Comparison of ENCODE assay signal across 8 cellular contexts in the genomic region with DNA sequence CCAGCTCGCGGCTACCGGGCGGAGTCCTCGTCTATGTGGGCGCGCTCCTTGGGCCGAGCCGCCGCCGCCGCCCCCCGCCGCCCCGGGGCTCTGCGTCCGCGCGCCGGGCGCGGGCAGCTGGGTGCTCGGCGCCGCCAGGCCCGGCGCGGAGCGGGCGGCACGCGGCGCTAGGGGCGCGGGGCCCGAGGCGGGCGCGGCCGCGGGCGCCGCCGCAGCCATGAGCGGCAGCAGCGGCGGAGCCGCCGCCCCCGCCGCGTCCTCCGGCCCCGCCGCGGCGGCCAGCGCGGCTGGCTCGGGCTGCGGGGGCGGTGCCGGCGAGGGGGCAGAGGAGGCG. TPM values are rescaled to one million over a fixed set of nuclear protein-coding genes. Genes with fewer than 3 reads are reported as not detected.
DNase-seq lines count a peak whose midpoint lies in the region; ATAC-seq and TF ChIP-seq lines count a peak whose summit lies in the region.

No MANE protein-coding gene starts in this region.

- no peak overlapping the region for H3K4me3 Mint-ChIP-seq in stimulated activated memory B cell treated with anti-CD40 and anti-IgM and Interleukin-4, amounts not matched to agents 10 μg/mL and 1 μg/mL and 100 μg/mL, for 72 hours

- no peaks in the 10 kb centered on the region for H3K9me3 ChIP-seq in heart right ventricle
- no peaks in the 10 kb centered on the region for H3K9me3 ChIP-seq in esophagus (ENCODE audit: control insufficient read depth in 2 of 2, insufficient read depth in 1 of 2, low read depth in 1 of 2, low read length in 1 of 2)

- H3K27ac Mint-ChIP-seq in stimulated activated memory B cell treated with anti-CD40 and anti-IgM and Interleukin-4, amounts not matched to agents 10 μg/mL and 1 μg/mL and 100 μg/mL, for 72 hours: peak overlapping the region; percentile 87

- H3K36me3 Mint-ChIP-seq in stimulated activated memory B cell treated with anti-CD40 and anti-IgM and Interleukin-4, amounts not matched to agents 10 μg/mL and 1 μg/mL and 100 μg/mL, for 72 hours: no peaks in the 10 kb centered on the region

- no peaks in the 10 kb centered on the region for H3K9me3 Mint-ChIP-seq in stimulated activated memory B cell treated with anti-CD40 and anti-IgM and Interleukin-4, amounts not matched to agents 10 μg/mL and 1 μg/mL and 100 μg/mL, for 72 hours

- DNase-seq in heart right ventricle: no peak
- DNase-seq in Right ventricle myocardium superior: no peak
- DNase-seq in NOMO-1 treated with DMSO at 0.1 percent for 48 hours (lab: John Stamatoyannopoulos, UW; ENCODE audit: unreplicated experiment): no peak
- no peak for DNase-seq in occipital lobe (lab: John Stamatoyannopoulos, UW)
- DNase-seq in activated CD4-positive, alpha-beta T cell treated with anti-CD3 and anti-CD28 coated beads for 4 hours: no peak

- intact Hi-C loops in heart right ventricle (cut with DNase I): loop anchor here in 6 of 10 donors (2.0 to 10.0 kb wide), 6 partner anchors 35 to 125 kb away; no protein-coding TSS in a partner anchor
- intact Hi-C loops in Right ventricle myocardium superior (cut with DNase I): no loop called here

- H3K27ac ChIP-seq in heart right ventricle: peak overlapping the region in 9 of 10 donors; percentile 89 to 98 (median 93)
- peak overlapping the region; percentile 88 to 94 for H3K27ac ChIP-seq in esophagus (ENCODE audit: low read depth in 2 of 2, low read length in 1 of 2)

- H3K36me3 ChIP-seq in heart right ventricle (no peaks in the 10 kb centered on the region), esophagus (ENCODE audit: control insufficient read depth in 2 of 2, insufficient read depth in 2 of 2, low read length in 1 of 2) (no peaks in the 10 kb centered on the region)

- WGBS in heart right ventricle, 2 donors: 0 to 1% methylated on average over 32 to 65 of the region's 65 CpGs
- WGBS in esophagus, 2 donors: 0 to 1% methylated on average over 37 to 65 of the region's 65 CpGs

- H3K4me1 ChIP-seq in heart right ventricle: peaks cover 7 to 44% (median 42%) of the 10 kb centered on the region in 9 donors
- H3K4me1 ChIP-seq in esophagus (ENCODE audit: control insufficient read depth in 2 of 2, insufficient read depth in 2 of 2, low read length in 1 of 2): peaks cover 0 to under 1% of the 10 kb centered on the region in 2 donors

- no peaks in the 10 kb centered on the region for H3K27me3 Mint-ChIP-seq in stimulated activated memory B cell treated with anti-CD40 and anti-IgM and Interleukin-4, amounts not matched to agents 10 μg/mL and 1 μg/mL and 100 μg/mL, for 72 hours

- no peak for TF ChIP-seq CTCF in heart right ventricle (IDR thresholded peaks at IDR 0.05)

- H3K27me3 ChIP-seq in heart right ventricle (no peaks in the 10 kb centered on the region), esophagus (ENCODE audit: control insufficient read depth in 1 of 2, insufficient read depth in 2 of 2, low read length in 2 of 2) (no peaks in the 10 kb centered on the region)

- peaks cover 34% of the 10 kb centered on the region for H3K4me1 Mint-ChIP-seq in stimulated activated memory B cell treated with anti-CD40 and anti-IgM and Interleukin-4, amounts not matched to agents 10 μg/mL and 1 μg/mL and 100 μg/mL, for 72 hours

- H3K4me3 ChIP-seq in heart right ventricle (peak overlapping the region in 9 of 10 donors; percentile 82 to 96 (median 93)), esophagus (ENCODE audit: low read depth in 1 of 2, low read length in 2 of 2) (peak overlapping the region; percentile 67 to 91)

- ATAC-seq in heart right ventricle (no peak), Right ventricle myocardium superior (ENCODE audit: poor library complexity) (no peak), HG03565 (IDR thresholded peaks at IDR 0.05; ENCODE audit: unreplicated experiment) (peak; percentile 2)
- no peak for ATAC-seq in stimulated activated memory B cell treated with anti-CD40 and anti-IgM and Interleukin-4, amounts not matched to agents 10 μg/mL and 1 μg/mL and 100 μg/mL, for 72 hours

RNA-seq across cellular contexts. Expression of a gene that starts 0.3 kb away (rescaled TPM):
- total RNA-seq in heart right ventricle (10 to 100 TPM; 47.2 to 71.4 (median 61.9) TPM), Right ventricle myocardium superior (56.0 TPM), occipital lobe (381 TPM)
- polyA plus RNA-seq in heart right ventricle (10 to 100 TPM; 26.2 to 85.2 TPM), esophagus (10 to 100 TPM; 10.3 to 22.8 TPM)
